In the genomic region with DNA sequence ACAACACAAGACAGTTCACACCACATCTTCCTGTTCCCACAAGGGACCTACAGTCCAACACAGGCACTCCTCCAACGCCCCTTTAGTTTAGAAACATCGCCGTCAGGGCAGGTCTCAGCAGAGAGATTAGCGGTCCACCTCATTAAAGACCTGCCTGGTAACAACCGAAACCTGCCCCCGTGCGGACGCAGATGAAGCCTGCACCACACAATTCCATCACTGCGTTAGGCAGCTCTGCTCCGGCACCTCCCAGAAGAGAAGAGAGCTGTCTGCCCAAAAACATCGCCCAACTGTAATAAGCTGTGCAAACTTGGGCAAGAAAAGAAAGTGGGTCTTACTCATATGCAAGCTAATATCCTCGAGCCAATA, we compare ENCODE assay signal across 17 cellular contexts. TPM values are rescaled to one million over a fixed set of nuclear protein-coding genes. Genes with fewer than 3 reads are reported as not detected.
DNase-seq lines count a peak whose midpoint lies in the region; ATAC-seq and TF ChIP-seq lines count a peak whose summit lies in the region.
"Had no signal": no experiment of that assay in that cellular context is flagged by ENCODE, and none has a peak within 500 bp of the region (broad histone marks: within the 10 kb centered on the region; RNA-seq: fewer than 3 reads in every experiment).

No MANE protein-coding gene starts in this region.

- peaks cover 36% of the 10 kb centered on the region for H3K4me1 Mint-ChIP-seq in chondrocyte (ENCODE audit: low read depth)
- peaks cover under 1% of the 10 kb centered on the region for H3K4me1 Mint-ChIP-seq in activated T-helper 1 cell treated with anti-CD3 and anti-CD28 coated beads, Interleukin-12 subunit alpha, Interleukin-12 subunit beta, Interleukin-2, Interleukin-4 antibody, amounts not matched to agents 30 ng/mL and 10 ng/mL and 1 ng/mL, durations not matched to agents 14 hours and 24 hours and 36 hours (ENCODE audit: low read depth)

- H3K27me3 ChIP-seq in neutrophil (no peaks in the 10 kb centered on the region), left lung (no peaks in the 10 kb centered on the region)

- no peak for ATAC-seq in GM19467 (IDR thresholded peaks at IDR 0.05; ENCODE audit: unreplicated experiment)
- no peak for ATAC-seq in left lung
- ATAC-seq: A549; CD8-positive, alpha-beta T cell had no signal

- H3K9me3 Mint-ChIP-seq in chondrocyte (ENCODE audit: low read depth) = no peaks in the 10 kb centered on the region
- no peaks in the 10 kb centered on the region for H3K9me3 Mint-ChIP-seq in activated T-helper 1 cell treated with anti-CD3 and anti-CD28 coated beads, Interleukin-12 subunit alpha, Interleukin-12 subunit beta, Interleukin-2, Interleukin-4 antibody, amounts not matched to agents 30 ng/mL and 10 ng/mL and 1 ng/mL, durations not matched to agents 14 hours and 24 hours and 36 hours
- H3K9me3 Mint-ChIP-seq: CD8-positive, alpha-beta T cell had no signal

- H3K4me3 ChIP-seq in AG09309 (ENCODE audit: control insufficient read depth, low read depth, low read length) (no peak overlapping the region), HEK293 (ENCODE audit: low read depth, low read length) (no peak overlapping the region), neutrophil (ENCODE audit: low read depth in 1 of 2, low read length in 1 of 2) (no peak overlapping the region), left lung (no peak overlapping the region)
- H3K4me3 ChIP-seq: A549, SK-N-MC had no signal

- no peaks in the 10 kb centered on the region for H3K36me3 Mint-ChIP-seq in chondrocyte (ENCODE audit: low read depth)
- no peaks in the 10 kb centered on the region for H3K36me3 Mint-ChIP-seq in activated T-helper 1 cell treated with anti-CD3 and anti-CD28 coated beads, Interleukin-12 subunit alpha, Interleukin-12 subunit beta, Interleukin-2, Interleukin-4 antibody, amounts not matched to agents 30 ng/mL and 10 ng/mL and 1 ng/mL, durations not matched to agents 14 hours and 24 hours and 36 hours (ENCODE audit: low read depth)

- no peaks in the 10 kb centered on the region for H3K9me3 ChIP-seq in HEK293 (ENCODE audit: control insufficient read depth, insufficient read depth, low read depth, low read length)
- H3K9me3 ChIP-seq in neutrophil = no peaks in the 10 kb centered on the region
- no peaks in the 10 kb centered on the region for H3K9me3 ChIP-seq in left lung
- H3K9me3 ChIP-seq: A549 had no signal

- POLR2A ChIA-PET in HEK293 (lab: Yijun Ruan, JAX) = no interaction called here

- H3K27me3 Mint-ChIP-seq in chondrocyte (ENCODE audit: low read depth) = no peaks in the 10 kb centered on the region
- no peaks in the 10 kb centered on the region for H3K27me3 Mint-ChIP-seq in activated T-helper 1 cell treated with anti-CD3 and anti-CD28 coated beads, Interleukin-12 subunit alpha, Interleukin-12 subunit beta, Interleukin-2, Interleukin-4 antibody, amounts not matched to agents 30 ng/mL and 10 ng/mL and 1 ng/mL, durations not matched to agents 14 hours and 24 hours and 36 hours (ENCODE audit: insufficient read depth)

- peak overlapping the region; percentile 8 for H3K27ac Mint-ChIP-seq in chondrocyte (ENCODE audit: unreplicated experiment)
- no peak overlapping the region for H3K27ac Mint-ChIP-seq in activated T-helper 1 cell treated with anti-CD3 and anti-CD28 coated beads, Interleukin-12 subunit alpha, Interleukin-12 subunit beta, Interleukin-2, Interleukin-4 antibody, amounts not matched to agents 30 ng/mL and 10 ng/mL and 1 ng/mL, durations not matched to agents 14 hours and 24 hours and 36 hours
- H3K27ac Mint-ChIP-seq: CD8-positive, alpha-beta T cell had no signal

- no peak overlapping the region for H3K27ac ChIP-seq in HEK293 (ENCODE audit: extremely low read depth, low read depth, low read length)
- H3K27ac ChIP-seq in neutrophil = peak overlapping the region; percentile 91
- H3K27ac ChIP-seq in left lung = no peak overlapping the region
- H3K27ac ChIP-seq: A549, SK-N-MC had no signal

- DNase-seq in AG09309 (ENCODE audit: low read depth) (no peak), chondrocyte (ENCODE audit: low spot score) (no peak), CD1c-positive myeloid dendritic cell (ENCODE audit: extremely low spot score) (no peak), left lung (no peak)
- DNase-seq in activated T-helper 1 cell treated with anti-CD3 and anti-CD28 coated beads, Interleukin-12 subunit alpha, Interleukin-12 subunit beta, Interleukin-2, Interleukin-4 antibody, amounts not matched to agents 30 ng/mL and 10 ng/mL and 1 ng/mL, durations not matched to agents 14 hours and 24 hours and 36 hours (ENCODE audit: low spot score) = no peak
- DNase-seq: CD8-positive, alpha-beta T cell; GF-D8; NCI-H1092 treated with DMSO at 0.1 percent for 48 hours; NCI-H1694; NCI-H69; NK-92 treated with Interleukin-12 subunit alpha and Interleukin-12 subunit beta, amount 100 ng/mL, for 24 hours; OCI-M1 had no signal

- H3K36me3 ChIP-seq in HEK293 (ENCODE audit: control insufficient read depth in 2 of 2, insufficient read depth in 1 of 2, low read length in 2 of 2) = peaks cover 0 to 17% of the 10 kb centered on the region in 2 experiments; a peak in 2 of 3 replicates
- peaks cover 46% of the 10 kb centered on the region for H3K36me3 ChIP-seq in neutrophil
- peaks cover 0 to 18% of the 10 kb centered on the region in 2 donors for H3K36me3 ChIP-seq in left lung

- CTCF ChIA-PET in HEK293 (lab: Yijun Ruan, JAX) = interaction anchor here (1.1 kb wide), 1 partner anchor 10 kb away, joined by 3 read pairs; no protein-coding TSS in a partner anchor

- H3K4me1 ChIP-seq in HEK293 (ENCODE audit: control insufficient read depth, insufficient read depth, low read length) (peaks cover 7% of the 10 kb centered on the region), neutrophil (ENCODE audit: control insufficient read depth in 1 of 2, insufficient read depth in 1 of 2, low read depth in 1 of 2, low read length in 1 of 2) (peaks cover 70 to 77% of the 10 kb centered on the region in 2 experiments), left lung (peaks cover 4 to 37% of the 10 kb centered on the region in 2 donors)

- no peak overlapping the region for H3K4me3 Mint-ChIP-seq in chondrocyte (ENCODE audit: unreplicated experiment)
- H3K4me3 Mint-ChIP-seq in activated T-helper 1 cell treated with anti-CD3 and anti-CD28 coated beads, Interleukin-12 subunit alpha, Interleukin-12 subunit beta, Interleukin-2, Interleukin-4 antibody, amounts not matched to agents 30 ng/mL and 10 ng/mL and 1 ng/mL, durations not matched to agents 14 hours and 24 hours and 36 hours = no peak overlapping the region
- H3K4me3 Mint-ChIP-seq: CD8-positive, alpha-beta T cell had no signal

- intact Hi-C loops in activated T-helper 1 cell treated with anti-CD3 and anti-CD28 coated beads, Interleukin-12 subunit alpha, Interleukin-12 subunit beta, Interleukin-2, Interleukin-4 antibody, amounts not matched to agents 30 ng/mL and 10 ng/mL and 1 ng/mL, durations not matched to agents 14 hours and 24 hours and 36 hours (cut with micrococcal nuclease) = no loop called here
- intact Hi-C loops in left lung (cut with DNase I) = no loop called here

- TF ChIP-seq CTCF in AG09309 (IDR thresholded peaks at IDR 0.05; ENCODE audit: control insufficient read depth, insufficient read depth, low read depth, low read length, missing control alignments) (peak; percentile 29), HEK293 (tag by site-specific recombination; IDR thresholded peaks at IDR 0.05) (no peak), chondrocyte (IDR thresholded peaks at IDR 0.05) (no peak), neutrophil (IDR thresholded peaks at IDR 0.05) (no peak), left lung (IDR thresholded peaks at IDR 0.05) (no peak)

TF ChIP-seq in HEK293, 187 proteins besides CTCF, POLR2A, EP300 and RAD21:
- TF ChIP-seq, protein P1, sequence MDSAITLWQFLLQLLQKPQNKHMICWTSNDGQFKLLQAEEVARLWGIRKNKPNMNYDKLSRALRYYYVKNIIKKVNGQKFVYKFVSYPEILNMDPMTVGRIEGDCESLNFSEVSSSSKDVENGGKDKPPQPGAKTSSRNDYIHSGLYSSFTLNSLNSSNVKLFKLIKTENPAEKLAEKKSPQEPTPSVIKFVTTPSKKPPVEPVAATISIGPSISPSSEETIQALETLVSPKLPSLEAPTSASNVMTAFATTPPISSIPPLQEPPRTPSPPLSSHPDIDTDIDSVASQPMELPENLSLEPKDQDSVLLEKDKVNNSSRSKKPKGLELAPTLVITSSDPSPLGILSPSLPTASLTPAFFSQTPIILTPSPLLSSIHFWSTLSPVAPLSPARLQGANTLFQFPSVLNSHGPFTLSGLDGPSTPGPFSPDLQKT (IDR thresholded peaks at IDR 0.05; ENCODE audit: borderline replicate concordance, low read depth, low read length) = no peak
- peak; percentile 47; the same call in 1 of the 2 replicates for TF ChIP-seq ZNF600 (tag by site-specific recombination; IDR thresholded peaks at IDR 0.05)
- TF ChIP-seq ZNF214 (tag by site-specific recombination; IDR thresholded peaks at IDR 0.05; ENCODE audit: borderline replicate concordance) = no peak
- no peak for TF ChIP-seq ZNF645 (tag by site-specific recombination; IDR thresholded peaks at IDR 0.05)

RNA-seq across cellular contexts. Expression of gene ZNF516, which starts 32.7 kb away (rescaled TPM):
- total RNA-seq in chondrocyte (26.1 to 31.8 TPM (median 27.7 TPM) in 3 replicates), left lung (10 to 100 TPM; 33.9 to 40.6 TPM)
- total RNA-seq in activated T-helper 1 cell treated with anti-CD3 and anti-CD28 coated beads, Interleukin-12 subunit alpha, Interleukin-12 subunit beta, Interleukin-2, Interleukin-4 antibody, amounts not matched to agents 30 ng/mL and 10 ng/mL and 1 ng/mL, durations not matched to agents 14 hours and 24 hours and 36 hours = 1.3 and 2.0 TPM in 2 replicates
